In genomic region chr16:16149710-16150116, GRCh38 we compare ENCODE assay signal across 1 cellular context.
TF ChIP-seq lines count a peak whose summit lies in the region.

No MANE protein-coding gene starts in this region.

TF ChIP-seq in HepG2, 621 proteins besides CTCF, POLR2A, EP300 and RAD21 (continued from another document and continues in another):
- TF ChIP-seq ZBTB39 (CRISPR knock-in tag; IDR thresholded peaks at IDR 0.05) (no peak), HNRNPL (IDR thresholded peaks at IDR 0.05; ENCODE audit: low read depth, low read length) (peak; percentile 10; the same call in 1 of the 2 replicates), CBX5 (CRISPR knock-in tag; IDR thresholded peaks at IDR 0.05; ENCODE audit: borderline replicate concordance) (peak; percentile 53; the same call in 1 of the 2 replicates), ZBTB33 (CRISPR knock-in tag; IDR thresholded peaks at IDR 0.05) (peak; percentile 56; the same call in 1 of the 2 replicates), PLSCR1 (CRISPR knock-in tag; IDR thresholded peaks at IDR 0.05; ENCODE audit: borderline replicate concordance) (no peak), HNRNPLL (IDR thresholded peaks at IDR 0.05; ENCODE audit: low read depth, low read length, poor library complexity, severe bottlenecking) (peak; percentile 4), KDM4B (CRISPR knock-in tag; IDR thresholded peaks at IDR 0.05) (no peak), RORA (CRISPR knock-in tag; IDR thresholded peaks at IDR 0.05) (no peak), ZNF225 (CRISPR knock-in tag; IDR thresholded peaks at IDR 0.05) (no peak), ZC3H13 (CRISPR knock-in tag; IDR thresholded peaks at IDR 0.05) (0 out of 2 replicates have a peak, but pooled peaks have one; percentile 20), ZNF75D (CRISPR knock-in tag; IDR thresholded peaks at IDR 0.05; ENCODE audit: borderline replicate concordance) (no peak), MAX (IDR thresholded peaks at IDR 0.05) (peak; percentile 93), EHMT2 (IDR thresholded peaks at IDR 0.05; ENCODE audit: borderline replicate concordance, low read depth, low read length) (no peak), ZNF747 (CRISPR knock-in tag; IDR thresholded peaks at IDR 0.05; ENCODE audit: borderline replicate concordance) (no peak), SETDB1 (CRISPR knock-in tag; IDR thresholded peaks at IDR 0.05; ENCODE audit: borderline replicate concordance) (no peak), PHF21A (CRISPR knock-in tag; IDR thresholded peaks at IDR 0.05) (peak; percentile 92), ZNF574 (CRISPR knock-in tag; IDR thresholded peaks at IDR 0.05) (peak; percentile 61), ZFAT (CRISPR knock-in tag; conservative IDR thresholded peaks at IDR 0.05) (no peak), BCL3 (CRISPR knock-in tag; IDR thresholded peaks at IDR 0.05) (no peak; the same call in 1 of the 2 replicates), HNF4G (IDR thresholded peaks at IDR 0.05; ENCODE audit: borderline replicate concordance, low read depth, low read length) (peak; percentile 88), HNF4G (CRISPR knock-in tag; IDR thresholded peaks at IDR 0.05; ENCODE audit: borderline replicate concordance, low read depth) (peak; percentile 9; the same call in 1 of the 2 replicates), ZBTB7B (CRISPR knock-in tag; IDR thresholded peaks at IDR 0.05) (peak; percentile 86), GATAD2A (CRISPR knock-in tag; IDR thresholded peaks at IDR 0.05) (peak; percentile 88), ESRRA (CRISPR knock-in tag; IDR thresholded peaks at IDR 0.05; ENCODE audit: low read depth) (no peak), KDM6A (CRISPR knock-in tag; IDR thresholded peaks at IDR 0.05; ENCODE audit: low read depth) (peak; percentile 75), EZH2 (conservative IDR thresholded peaks at IDR 0.05; ENCODE audit: low read depth, low read length) (no peak), ZNF513 (CRISPR knock-in tag; conservative IDR thresholded peaks at IDR 0.05) (no peak), NR3C1 (CRISPR knock-in tag; IDR thresholded peaks at IDR 0.05) (no peak), ZNF235 (CRISPR knock-in tag; IDR thresholded peaks at IDR 0.05; ENCODE audit: borderline replicate concordance) (no peak), SP1 (IDR thresholded peaks at IDR 0.05) (no peak), SP1 (CRISPR knock-in tag; IDR thresholded peaks at IDR 0.05) (peak; percentile 28; the same call in 1 of the 2 replicates), MTF1 (CRISPR knock-in tag; IDR thresholded peaks at IDR 0.05) (no peak), ZNF773 (CRISPR knock-in tag; IDR thresholded peaks at IDR 0.05; ENCODE audit: borderline replicate concordance) (peak; percentile 58; the same call in 1 of the 2 replicates), YEATS2 (CRISPR knock-in tag; IDR thresholded peaks at IDR 0.05; ENCODE audit: borderline replicate concordance) (peak; percentile 34; the same call in 1 of the 2 replicates), ZNF883 (CRISPR knock-in tag; IDR thresholded peaks at IDR 0.05; ENCODE audit: not compliant biosample characterization) (peak; percentile 14), ARHGAP35 (CRISPR knock-in tag; IDR thresholded peaks at IDR 0.05; ENCODE audit: borderline replicate concordance) (no peak; the same call in 1 of the 2 replicates), FOSL2 (CRISPR knock-in tag; IDR thresholded peaks at IDR 0.05) (no peak; the same call in 1 of the 2 replicates), EED (CRISPR knock-in tag; IDR thresholded peaks at IDR 0.05) (no peak), SMAD3 (CRISPR knock-in tag; IDR thresholded peaks at IDR 0.05) (0 out of 2 replicates have a peak, but pooled peaks have one; percentile 37), ZNF232 (CRISPR knock-in tag; IDR thresholded peaks at IDR 0.05; ENCODE audit: borderline replicate concordance) (peak; percentile 96), CCDC6 (CRISPR knock-in tag; IDR thresholded peaks at IDR 0.05) (no peak), ZNF746 (CRISPR knock-in tag; IDR thresholded peaks at IDR 0.05) (no peak), GATA4 (IDR thresholded peaks at IDR 0.05; ENCODE audit: borderline replicate concordance, low read depth) (0 out of 2 replicates have a peak, but pooled peaks have one; percentile 18), STAG1 (CRISPR knock-in tag; IDR thresholded peaks at IDR 0.05) (no peak), RFX3 (CRISPR knock-in tag; IDR thresholded peaks at IDR 0.05) (no peak), HNF1A (IDR thresholded peaks at IDR 0.05; ENCODE audit: low read depth) (no peak), HNF1A (CRISPR knock-in tag; IDR thresholded peaks at IDR 0.05; ENCODE audit: borderline replicate concordance) (no peak), ATAD3A (CRISPR knock-in tag; IDR thresholded peaks at IDR 0.05) (no peak)
- TF ChIP-seq, protein P1, sequence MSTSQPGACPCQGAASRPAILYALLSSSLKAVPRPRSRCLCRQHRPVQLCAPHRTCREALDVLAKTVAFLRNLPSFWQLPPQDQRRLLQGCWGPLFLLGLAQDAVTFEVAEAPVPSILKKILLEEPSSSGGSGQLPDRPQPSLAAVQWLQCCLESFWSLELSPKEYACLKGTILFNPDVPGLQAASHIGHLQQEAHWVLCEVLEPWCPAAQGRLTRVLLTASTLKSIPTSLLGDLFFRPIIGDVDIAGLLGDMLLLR (CRISPR knock-in tag; IDR thresholded peaks at IDR 0.05), result no peak
- TF ChIP-seq, protein P2, sequence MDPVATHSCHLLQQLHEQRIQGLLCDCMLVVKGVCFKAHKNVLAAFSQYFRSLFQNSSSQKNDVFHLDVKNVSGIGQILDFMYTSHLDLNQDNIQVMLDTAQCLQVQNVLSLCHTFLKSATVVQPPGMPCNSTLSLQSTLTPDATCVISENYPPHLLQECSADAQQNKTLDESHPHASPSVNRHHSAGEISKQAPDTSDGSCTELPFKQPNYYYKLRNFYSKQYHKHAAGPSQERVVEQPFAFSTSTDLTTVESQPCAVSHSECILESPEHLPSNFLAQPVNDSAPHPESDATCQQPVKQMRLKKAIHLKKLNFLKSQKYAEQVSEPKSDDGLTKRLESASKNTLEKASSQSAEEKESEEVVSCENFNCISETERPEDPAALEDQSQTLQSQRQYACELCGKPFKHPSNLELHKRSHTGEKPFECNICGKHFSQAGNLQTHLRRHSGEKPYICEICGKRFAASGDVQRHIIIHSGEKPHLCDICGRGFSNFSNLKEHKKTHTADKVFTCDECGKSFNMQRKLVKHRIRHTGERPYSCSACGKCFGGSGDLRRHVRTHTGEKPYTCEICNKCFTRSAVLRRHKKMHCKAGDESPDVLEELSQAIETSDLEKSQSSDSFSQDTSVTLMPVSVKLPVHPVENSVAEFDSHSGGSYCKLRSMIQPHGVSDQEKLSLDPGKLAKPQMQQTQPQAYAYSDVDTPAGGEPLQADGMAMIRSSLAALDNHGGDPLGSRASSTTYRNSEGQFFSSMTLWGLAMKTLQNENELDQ (CRISPR knock-in tag; IDR thresholded peaks at IDR 0.05; ENCODE audit: borderline replicate concordance), result no peak
